In the genomic region with DNA sequence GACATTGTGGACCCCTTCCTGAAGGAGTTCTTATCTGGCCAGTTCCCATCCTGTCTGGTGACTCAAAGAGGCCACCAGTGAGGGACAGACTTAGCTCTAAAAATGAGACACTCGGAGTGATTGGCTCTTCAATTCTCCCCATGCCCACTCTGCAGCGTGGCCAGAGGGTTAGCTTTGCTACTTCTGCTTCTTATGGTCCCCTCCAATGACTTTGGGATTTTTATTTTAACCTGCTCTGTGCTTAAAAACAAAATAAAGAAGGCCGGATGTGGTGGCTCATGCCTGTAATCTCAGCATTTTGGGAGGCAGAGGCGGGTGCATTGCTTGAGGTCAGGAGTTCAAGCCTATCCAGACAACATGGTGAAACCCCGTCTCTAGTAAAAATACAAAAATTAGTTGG, we compare ENCODE assay signal across 22 cellular contexts.
"Had no signal": no experiment of that assay in that cellular context is flagged by ENCODE, and none has a peak within 500 bp of the region (broad histone marks: within the 10 kb centered on the region; RNA-seq: fewer than 3 reads in every experiment).

No MANE protein-coding gene starts in this region.

- H3K4me1 ChIP-seq: esophagus squamous epithelium, gastrocnemius medialis, heart right ventricle, left lung, lower lobe of right lung had no signal

- H3K36me3 Mint-ChIP-seq: mesothelial cell of epicardium, naive B cell had no signal

- H3K4me1 Mint-ChIP-seq: mesothelial cell of epicardium; naive B cell; naive thymus-derived CD8-positive, alpha-beta T cell had no signal

- ATAC-seq: gastrocnemius medialis; heart right ventricle; left cardiac atrium; left lung; left ventricle myocardium superior; lower lobe of right lung; mucosa of descending colon; naive thymus-derived CD8-positive, alpha-beta T cell had no signal

- H3K27ac ChIP-seq: coronary artery, dorsolateral prefrontal cortex, esophagus squamous epithelium, gastrocnemius medialis, heart right ventricle, left lung, lower lobe of right lung had no signal

- DNase-seq: dermis blood vessel endothelial cell; dorsolateral prefrontal cortex; effector CD4-positive, alpha-beta T cell; effector memory CD4-positive, alpha-beta T cell; esophagus squamous epithelium; foreskin fibroblast; foreskin melanocyte; gastrocnemius medialis; glutamatergic neuron; head of caudate nucleus; heart right ventricle; hippocampal formation; left cardiac atrium; left lung; left ventricle myocardium superior; lower lobe of right lung; mesenchymal stem cell; mucosa of descending colon; naive B cell; naive thymus-derived CD8-positive, alpha-beta T cell had no signal

- H3K27me3 ChIP-seq: esophagus squamous epithelium, gastrocnemius medialis, left lung had no signal

- H3K4me3 Mint-ChIP-seq: mesothelial cell of epicardium; naive B cell; naive thymus-derived CD8-positive, alpha-beta T cell had no signal

- H3K36me3 ChIP-seq: esophagus squamous epithelium, gastrocnemius medialis, heart right ventricle, left lung, lower lobe of right lung had no signal

- H3K4me3 ChIP-seq: coronary artery, dorsolateral prefrontal cortex, esophagus squamous epithelium, gastrocnemius medialis, heart right ventricle, left lung, lower lobe of right lung, mucosa of descending colon had no signal

- H3K9me3 ChIP-seq: esophagus squamous epithelium, gastrocnemius medialis, heart right ventricle, lower lobe of right lung had no signal

- H3K27ac Mint-ChIP-seq: mesothelial cell of epicardium; naive B cell; naive thymus-derived CD8-positive, alpha-beta T cell had no signal
